20 cellular contexts compared by ENCODE assay signal in genomic region chr22:20043997-20044342, GRCh38. TPM values are rescaled to one million over a fixed set of nuclear protein-coding genes. Genes with fewer than 3 reads are reported as not detected.
DNase-seq lines count a peak whose midpoint lies in the region; ATAC-seq and TF ChIP-seq lines count a peak whose summit lies in the region.
"Had no signal": no experiment of that assay in that cellular context is flagged by ENCODE, and none has a peak within 500 bp of the region (broad histone marks: within the 10 kb centered on the region; RNA-seq: fewer than 3 reads in every experiment).

No MANE protein-coding gene starts in this region.

- no peaks in the 10 kb centered on the region for H3K4me1 ChIP-seq in neural progenitor cell
- no peaks in the 10 kb centered on the region for H3K4me1 ChIP-seq in upper lobe of right lung
- H3K4me1 ChIP-seq: A549, HAP-1 had no signal

- TF ChIP-seq CTCF in neural progenitor cell (IDR thresholded peaks at IDR 0.05) (no peak), upper lobe of right lung (IDR thresholded peaks at IDR 0.05) (no peak), foreskin fibroblast (IDR thresholded peaks at IDR 0.05; ENCODE audit: low read depth, low read length) (no peak)

- H3K36me3 Mint-ChIP-seq in T-helper 17 cell (ENCODE audit: low read depth) (peaks cover 7% of the 10 kb centered on the region), neural progenitor cell (peaks cover 11% of the 10 kb centered on the region)
- peaks cover 36% of the 10 kb centered on the region for H3K36me3 Mint-ChIP-seq in effector memory CD8-positive, alpha-beta T cell (ENCODE audit: insufficient read depth)
- H3K36me3 Mint-ChIP-seq in activated T-cell treated with anti-CD3 and anti-CD28 coated beads, Interleukin-2, amount 50 U/mL, for 72 hours (ENCODE audit: insufficient read depth in 2 of 2), result peaks cover 15 to 24% of the 10 kb centered on the region in 2 donors

- no peaks in the 10 kb centered on the region for H3K9me3 Mint-ChIP-seq in effector memory CD8-positive, alpha-beta T cell
- H3K9me3 Mint-ChIP-seq in neural progenitor cell, result peaks cover 7% of the 10 kb centered on the region
- H3K9me3 Mint-ChIP-seq in activated T-cell treated with anti-CD3 and anti-CD28 coated beads, Interleukin-2, amount 50 U/mL, for 72 hours, result peaks cover 0 to 3% of the 10 kb centered on the region in 2 donors
- H3K9me3 Mint-ChIP-seq: CD4-positive, alpha-beta T cell; CD8-positive, alpha-beta memory T cell had no signal

- intact Hi-C loops in upper lobe of right lung (cut with DNase I), result no loop called here

- H3K27me3 ChIP-seq in neural progenitor cell, result no peaks in the 10 kb centered on the region
- no peaks in the 10 kb centered on the region for H3K27me3 ChIP-seq in upper lobe of right lung

- no peak overlapping the region for H3K4me3 ChIP-seq in neural progenitor cell
- H3K4me3 ChIP-seq in upper lobe of right lung, result no peak overlapping the region
- no peak overlapping the region for H3K4me3 ChIP-seq in foreskin fibroblast (ENCODE audit: low read depth in 1 of 2, low read length in 2 of 2)
- H3K4me3 ChIP-seq: A549, HAP-1 had no signal

- H3K36me3 ChIP-seq in neural progenitor cell (no peaks in the 10 kb centered on the region), upper lobe of right lung (peaks cover 62% of the 10 kb centered on the region)

- no peaks in the 10 kb centered on the region for H4K20me1 ChIP-seq in neural progenitor cell (ENCODE audit: low read depth)

- H3K9me3 ChIP-seq in T-helper 17 cell (ENCODE audit: control insufficient read depth, low read length, poor library complexity, severe bottlenecking), result no peaks in the 10 kb centered on the region
- H3K9me3 ChIP-seq in neural progenitor cell (ENCODE audit: low read depth), result no peaks in the 10 kb centered on the region
- no peaks in the 10 kb centered on the region for H3K9me3 ChIP-seq in upper lobe of right lung
- H3K9me3 ChIP-seq: HAP-1 had no signal

- H3K4me2 ChIP-seq in neural progenitor cell, result no peak overlapping the region
- H3K4me2 ChIP-seq: A549 had no signal

- no peaks in the 10 kb centered on the region for H3F3A ChIP-seq in neural progenitor cell (ENCODE audit: low read depth)

- peaks cover 11% of the 10 kb centered on the region for H3K4me1 Mint-ChIP-seq in T-helper 17 cell
- peaks cover 2 to 15% of the 10 kb centered on the region in 2 donors for H3K4me1 Mint-ChIP-seq in effector memory CD8-positive, alpha-beta T cell (ENCODE audit: low read depth in 2 of 2)
- no peaks in the 10 kb centered on the region for H3K4me1 Mint-ChIP-seq in neural progenitor cell
- no peaks in the 10 kb centered on the region for H3K4me1 Mint-ChIP-seq in activated T-cell treated with anti-CD3 and anti-CD28 coated beads, Interleukin-2, amount 50 U/mL, for 72 hours (ENCODE audit: low read depth)

- ATAC-seq in T-helper 17 cell (no peak), upper lobe of right lung (peak; percentile 25)
- no peak for ATAC-seq in effector memory CD8-positive, alpha-beta T cell (replicated peaks)
- ATAC-seq in activated T-cell treated with anti-CD3 and anti-CD28 coated beads, Interleukin-2, amount 50 U/mL, for 72 hours (replicated peaks in 1 of 2), result no peak
- ATAC-seq: A549 had no signal

- H3K4me3 Mint-ChIP-seq in T-helper 17 cell, result no peak overlapping the region
- H3K4me3 Mint-ChIP-seq in effector memory CD8-positive, alpha-beta T cell, result no peak overlapping the region
- no peak overlapping the region for H3K4me3 Mint-ChIP-seq in neural progenitor cell
- no peak overlapping the region for H3K4me3 Mint-ChIP-seq in activated T-cell treated with anti-CD3 and anti-CD28 coated beads, Interleukin-2, amount 50 U/mL, for 72 hours
- H3K4me3 Mint-ChIP-seq: CD4-positive, alpha-beta T cell; CD8-positive, alpha-beta memory T cell; HFFc6 had no signal

- no peaks in the 10 kb centered on the region for H3K79me2 ChIP-seq in neural progenitor cell (ENCODE audit: low read depth)

- H3K9ac ChIP-seq in neural progenitor cell, result no peak overlapping the region

- peak overlapping the region; percentile 39 for H3K27ac Mint-ChIP-seq in T-helper 17 cell
- H3K27ac Mint-ChIP-seq in effector memory CD8-positive, alpha-beta T cell, result peak overlapping the region; percentile 41 to 60
- H3K27ac Mint-ChIP-seq in neural progenitor cell, result peak overlapping the region; percentile 66
- no peak overlapping the region for H3K27ac Mint-ChIP-seq in activated T-cell treated with anti-CD3 and anti-CD28 coated beads, Interleukin-2, amount 50 U/mL, for 72 hours
- H3K27ac Mint-ChIP-seq: CD4-positive, alpha-beta T cell; HFFc6 had no signal

- H3K27ac ChIP-seq in neural progenitor cell (no peak overlapping the region), upper lobe of right lung (no peak overlapping the region)
- H3K27ac ChIP-seq: A549, C4-2B had no signal

- H3K27me3 Mint-ChIP-seq in T-helper 17 cell (no peaks in the 10 kb centered on the region), neural progenitor cell (ENCODE audit: insufficient read depth, low read depth) (peaks cover 4% of the 10 kb centered on the region)
- no peaks in the 10 kb centered on the region for H3K27me3 Mint-ChIP-seq in effector memory CD8-positive, alpha-beta T cell
- no peaks in the 10 kb centered on the region for H3K27me3 Mint-ChIP-seq in activated T-cell treated with anti-CD3 and anti-CD28 coated beads, Interleukin-2, amount 50 U/mL, for 72 hours (ENCODE audit: low read depth)
- H3K27me3 Mint-ChIP-seq: CD4-positive, alpha-beta T cell had no signal

- DNase-seq in T-helper 17 cell (no peak), neural progenitor cell (ENCODE audit: low spot score) (no peak), upper lobe of right lung (no peak), AG20443 (ENCODE audit: low spot score) (no peak), DMS 273 (lab: John Stamatoyannopoulos, UW; ENCODE audit: unreplicated experiment) (no peak), foreskin fibroblast (no peak)
- DNase-seq in effector memory CD8-positive, alpha-beta T cell, result no peak
- DNase-seq in activated T-cell treated with anti-CD3 and anti-CD28 coated beads, Interleukin-2, amount 50 U/mL, for 72 hours, result no peak
- DNase-seq: 8988T; ACHN; CD4-positive, alpha-beta T cell; CD8-positive, alpha-beta memory T cell; DMS53; DMS79 treated with DMSO at 0.1 percent for 48 hours; GF-D8; GOT3; HFFc6 had no signal

- no peak overlapping the region for H2AFZ ChIP-seq in neural progenitor cell (replicated peaks)

RNA-seq across cellular contexts. Expression of gene TANGO2, which starts 23.1 kb away (rescaled TPM):
- total RNA-seq in T-helper 17 cell (10 to 100 TPM; 31.7 to 44.3 TPM), neural progenitor cell (ENCODE audit: low replicate concordance) (9.1 and 10.0 TPM in 2 replicates), upper lobe of right lung (37.8 TPM)
- total RNA-seq in activated T-cell treated with anti-CD3 and anti-CD28 coated beads, Interleukin-2, amount 50 U/mL, for 72 hours, result 10 to 100 TPM; 35.5 to 43.0 TPM

RNA-seq across cellular contexts. Expression of gene ARVCF, which starts 27.3 kb away (rescaled TPM):
- 1 to 10 TPM; 1.3 to 2.8 TPM for total RNA-seq in T-helper 17 cell
- total RNA-seq in neural progenitor cell (ENCODE audit: low replicate concordance), result 35.4 and 159 TPM in 2 replicates
- total RNA-seq in upper lobe of right lung, result 25.4 TPM
- total RNA-seq in activated T-cell treated with anti-CD3 and anti-CD28 coated beads, Interleukin-2, amount 50 U/mL, for 72 hours, result 1 to 10 TPM; 1.7 to 5.5 TPM

RNA-seq across cellular contexts. Expression of gene DGCR8, which starts 36.1 kb away (rescaled TPM):
- 10 to 100 TPM; 32.0 to 37.9 TPM for total RNA-seq in T-helper 17 cell
- total RNA-seq in neural progenitor cell (ENCODE audit: low replicate concordance), result 29.1 and 39.7 TPM in 2 replicates
- 35.5 TPM for total RNA-seq in upper lobe of right lung
- 10 to 100 TPM; 44.2 to 46.6 TPM for total RNA-seq in activated T-cell treated with anti-CD3 and anti-CD28 coated beads, Interleukin-2, amount 50 U/mL, for 72 hours
